30 cellular contexts compared by ENCODE assay signal in genomic region chr17:34176440-34176839, GRCh38.
"Had no signal": no experiment of that assay in that cellular context is flagged by ENCODE, and none has a peak within 500 bp of the region (broad histone marks: within the 10 kb centered on the region; RNA-seq: fewer than 3 reads in every experiment).

No MANE protein-coding gene starts in this region.

- H3K27me3 ChIP-seq: ascending aorta, breast epithelium, cardiac muscle cell, colonic mucosa had no signal

- H3K4me1 Mint-ChIP-seq: activated B cell treated with CpG ODN at 0.5 μM for 24 hours; activated CD4-positive, alpha-beta T cell treated with anti-CD3 and anti-CD28 coated beads, Interleukin-2, amount 10 ng/mL, durations not matched to agents 24 days and 14 days; activated naive CD4-positive, alpha-beta T cell treated with anti-CD3 and anti-CD28 coated beads, Interleukin-2, amount 10 ng/mL, durations not matched to agents 7 days and 5 days; T-helper 17 cell had no signal

- H3K4me3 Mint-ChIP-seq: activated B cell treated with CpG ODN at 0.5 μM for 24 hours; activated CD4-positive, alpha-beta memory T cell treated with anti-CD3 and anti-CD28 coated beads for 36 hours; activated CD4-positive, alpha-beta T cell treated with anti-CD3 and anti-CD28 coated beads, Interleukin-2, amount 10 ng/mL, durations not matched to agents 24 days and 14 days; activated CD8-positive, alpha-beta memory T cell treated with anti-CD3 and anti-CD28 coated beads, Interleukin-2, amount 10 ng/mL, durations not matched to agents 7 days and 5 days; activated CD8-positive, alpha-beta T cell treated with anti-CD3 and anti-CD28 coated beads, Interleukin-2, amount 10 ng/mL, durations not matched to agents 7 days and 5 days; activated naive CD4-positive, alpha-beta T cell treated with anti-CD3 and anti-CD28 coated beads, Interleukin-2, amount 10 ng/mL, durations not matched to agents 7 days and 5 days; activated naive CD8-positive, alpha-beta T cell treated with anti-CD3 and anti-CD28 coated beads, Interleukin-2, amount 10 ng/mL, durations not matched to agents 7 days and 5 days; activated T-cell treated with anti-CD3 and anti-CD28 coated beads, Interleukin-2, amount 50 U/mL, for 24 hours; activated T-cell treated with anti-CD3 and anti-CD28 coated beads, Interleukin-2, amount 50 U/mL, for 72 hours; brain; endodermal cell; T-helper 17 cell; T-helper 2 cell treated with Interferon-gamma antibody and Interleukin-4, amounts not matched to agents 5 μg/mL and 100 μg/mL, for 36 hours had no signal

- H3K4me3 ChIP-seq: ascending aorta, breast epithelium, cardiac muscle cell, colonic mucosa, dorsolateral prefrontal cortex had no signal

- H3K36me3 ChIP-seq: ascending aorta, breast epithelium, cardiac muscle cell, colonic mucosa, WERI-Rb-1 had no signal

- H3K27ac ChIP-seq: breast epithelium, cardiac muscle cell, colonic mucosa, dorsolateral prefrontal cortex, WERI-Rb-1 had no signal

- DNase-seq: activated B cell treated with CpG ODN at 0.5 μM for 24 hours; activated CD4-positive, alpha-beta memory T cell treated with anti-CD3 and anti-CD28 coated beads for 36 hours; activated CD4-positive, alpha-beta T cell treated with anti-CD3 and anti-CD28 coated beads, Interleukin-2, amount 10 ng/mL, durations not matched to agents 24 days and 14 days; activated CD8-positive, alpha-beta memory T cell treated with anti-CD3 and anti-CD28 coated beads, Interleukin-2, amount 10 ng/mL, durations not matched to agents 7 days and 5 days; activated CD8-positive, alpha-beta memory T cell treated with anti-CD3 and anti-CD28 coated beads, Interleukin-2, amount 50 U/mL, for 4 hours; activated CD8-positive, alpha-beta T cell treated with anti-CD3 and anti-CD28 coated beads, Interleukin-2, amount 10 ng/mL, durations not matched to agents 7 days and 5 days; activated gamma-delta T cell; activated naive CD4-positive, alpha-beta T cell; activated naive CD4-positive, alpha-beta T cell treated with anti-CD3 and anti-CD28 coated beads, Interleukin-2, amount 10 ng/mL, durations not matched to agents 7 days and 5 days; activated naive CD8-positive, alpha-beta T cell treated with anti-CD3 and anti-CD28 coated beads, Interleukin-2, amount 10 ng/mL, durations not matched to agents 7 days and 5 days; activated T-cell treated with anti-CD3 and anti-CD28 coated beads, Interleukin-2, amount 50 U/mL, for 24 hours; activated T-cell treated with anti-CD3 and anti-CD28 coated beads, Interleukin-2, amount 50 U/mL, for 72 hours; central memory CD4-positive, alpha-beta T cell; cerebellar nuclear complex; colonic mucosa; dorsolateral prefrontal cortex; effector memory CD4-positive, alpha-beta T cell; foreskin fibroblast; T-helper 17 cell; T1000; WERI-Rb-1 had no signal

- H3K36me3 Mint-ChIP-seq: activated CD4-positive, alpha-beta memory T cell treated with anti-CD3 and anti-CD28 coated beads for 36 hours; activated CD8-positive, alpha-beta memory T cell treated with anti-CD3 and anti-CD28 coated beads, Interleukin-2, amount 10 ng/mL, durations not matched to agents 7 days and 5 days; activated naive CD4-positive, alpha-beta T cell treated with anti-CD3 and anti-CD28 coated beads, Interleukin-2, amount 10 ng/mL, durations not matched to agents 7 days and 5 days; activated naive CD4-positive, alpha-beta T cell treated with anti-CD3 and anti-CD28 coated beads, Interleukin-2, amount 50 U/mL, for 72 hours; activated naive CD8-positive, alpha-beta T cell treated with anti-CD3 and anti-CD28 coated beads, Interleukin-2, amount 10 ng/mL, durations not matched to agents 7 days and 5 days; brain had no signal

- ATAC-seq: activated CD4-positive, CD25-positive, alpha-beta regulatory T cell treated with anti-CD3 and anti-CD28 coated beads, Interleukin-2, amount 50 U/mL, for 24 hours; activated CD8-positive, alpha-beta memory T cell treated with anti-CD3 and anti-CD28 coated beads, Interleukin-2, amount 10 ng/mL, durations not matched to agents 7 days and 5 days; activated CD8-positive, alpha-beta T cell treated with anti-CD3 and anti-CD28 coated beads, Interleukin-2, amount 10 ng/mL, durations not matched to agents 7 days and 5 days; activated naive CD4-positive, alpha-beta T cell treated with anti-CD3 and anti-CD28 coated beads, Interleukin-2, amount 50 U/mL, for 72 hours; activated T-cell treated with anti-CD3 and anti-CD28 coated beads, Interleukin-2, amount 50 U/mL, for 72 hours; esophagus mucosa; T-helper 17 cell had no signal

- H3K4me1 ChIP-seq: breast epithelium, colonic mucosa had no signal

- H3K27ac Mint-ChIP-seq: activated B cell treated with CpG ODN at 0.5 μM for 24 hours; activated CD4-positive, alpha-beta memory T cell treated with anti-CD3 and anti-CD28 coated beads for 36 hours; activated CD4-positive, alpha-beta T cell treated with anti-CD3 and anti-CD28 coated beads, Interleukin-2, amount 10 ng/mL, durations not matched to agents 24 days and 14 days; activated CD8-positive, alpha-beta memory T cell treated with anti-CD3 and anti-CD28 coated beads, Interleukin-2, amount 10 ng/mL, durations not matched to agents 7 days and 5 days; activated CD8-positive, alpha-beta T cell treated with anti-CD3 and anti-CD28 coated beads, Interleukin-2, amount 10 ng/mL, durations not matched to agents 7 days and 5 days; activated naive CD4-positive, alpha-beta T cell treated with anti-CD3 and anti-CD28 coated beads, Interleukin-2, amount 10 ng/mL, durations not matched to agents 7 days and 5 days; activated naive CD4-positive, alpha-beta T cell treated with anti-CD3 and anti-CD28 coated beads, Interleukin-2, amount 50 U/mL, for 72 hours; activated naive CD8-positive, alpha-beta T cell treated with anti-CD3 and anti-CD28 coated beads, Interleukin-2, amount 10 ng/mL, durations not matched to agents 7 days and 5 days; activated T-cell treated with anti-CD3 and anti-CD28 coated beads, Interleukin-2, amount 50 U/mL, for 24 hours; activated T-cell treated with anti-CD3 and anti-CD28 coated beads, Interleukin-2, amount 50 U/mL, for 72 hours; brain; endodermal cell; T-helper 17 cell; T-helper 2 cell treated with Interferon-gamma antibody and Interleukin-4, amounts not matched to agents 5 μg/mL and 100 μg/mL, for 36 hours had no signal

- H3K9me3 Mint-ChIP-seq: activated B cell treated with CpG ODN at 0.5 μM for 24 hours; activated CD4-positive, alpha-beta memory T cell treated with anti-CD3 and anti-CD28 coated beads for 36 hours; activated CD4-positive, alpha-beta T cell treated with anti-CD3 and anti-CD28 coated beads, Interleukin-2, amount 10 ng/mL, durations not matched to agents 24 days and 14 days; activated naive CD4-positive, alpha-beta T cell treated with anti-CD3 and anti-CD28 coated beads, Interleukin-2, amount 10 ng/mL, durations not matched to agents 7 days and 5 days; activated naive CD4-positive, alpha-beta T cell treated with anti-CD3 and anti-CD28 coated beads, Interleukin-2, amount 50 U/mL, for 72 hours; activated naive CD8-positive, alpha-beta T cell treated with anti-CD3 and anti-CD28 coated beads, Interleukin-2, amount 10 ng/mL, durations not matched to agents 7 days and 5 days; activated T-cell treated with anti-CD3 and anti-CD28 coated beads, Interleukin-2, amount 50 U/mL, for 24 hours; activated T-cell treated with anti-CD3 and anti-CD28 coated beads, Interleukin-2, amount 50 U/mL, for 72 hours; T-helper 2 cell treated with Interferon-gamma antibody and Interleukin-4, amounts not matched to agents 5 μg/mL and 100 μg/mL, for 36 hours had no signal

- H3K9me3 ChIP-seq: ascending aorta, breast epithelium, colonic mucosa had no signal
